ENCODE assay signal across 19 cellular contexts in the genomic region with DNA sequence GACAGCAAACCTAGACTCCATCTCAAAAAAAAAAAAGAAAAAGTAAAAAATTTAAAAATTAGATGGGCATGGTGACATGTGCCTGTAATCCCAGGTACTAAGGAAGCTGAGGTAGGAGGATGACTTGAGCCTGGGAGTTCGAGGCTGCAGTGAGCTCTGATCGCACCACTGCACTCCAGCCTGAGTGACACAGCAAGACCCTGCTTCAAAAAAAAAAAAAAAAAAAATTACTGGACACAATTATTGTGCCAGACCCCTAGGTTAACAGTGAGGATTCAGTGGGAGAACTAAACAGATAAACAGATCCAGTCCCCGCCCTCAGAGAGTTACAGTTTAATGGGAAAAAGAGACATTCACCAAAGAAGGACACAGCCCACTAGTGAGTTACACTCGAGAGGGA. TPM values are rescaled to one million over a fixed set of nuclear protein-coding genes. Genes with fewer than 3 reads are reported as not detected.
"Had no signal": no experiment of that assay in that cellular context is flagged by ENCODE, and none has a peak within 500 bp of the region (broad histone marks: within the 10 kb centered on the region; RNA-seq: fewer than 3 reads in every experiment).

No MANE protein-coding gene starts in this region.

RNA-seq across cellular contexts. Expression of a gene that starts 1.4 kb away (rescaled TPM):
- total RNA-seq: astrocyte, bronchial epithelial cell, esophagus squamous epithelium, fibroblast of villous mesenchyme, WTC11 had no signal

RNA-seq across cellular contexts. Expression of a gene that starts 31.6 kb away (rescaled TPM):
- total RNA-seq: activated CD4-positive, alpha-beta memory T cell treated with anti-CD3 and anti-CD28 coated beads, Interleukin-2, amount 10 ng/mL, durations not matched to agents 7 days and 5 days; activated CD4-positive, alpha-beta T cell treated with anti-CD3 and anti-CD28 coated beads, Interleukin-2, amount 10 ng/mL, durations not matched to agents 7 days and 5 days; activated naive CD4-positive, alpha-beta T cell treated with anti-CD3 and anti-CD28 coated beads, Interleukin-2, amount 50 U/mL, for 72 hours; activated naive CD8-positive, alpha-beta T cell treated with anti-CD3 and anti-CD28 coated beads, Interleukin-2, amount 10 ng/mL, durations not matched to agents 7 days and 5 days; activated T-cell treated with anti-CD3 and anti-CD28 coated beads, Interleukin-2, amount 50 U/mL, for 72 hours; astrocyte; bronchial epithelial cell; cardiac septum; cerebellum; dorsolateral prefrontal cortex; endodermal cell; esophagus squamous epithelium; fibroblast of lung; fibroblast of villous mesenchyme; gastroesophageal sphincter; glomerular endothelial cell; heart right ventricle; T-helper 2 cell treated with Interferon-gamma antibody and Interleukin-4, amounts not matched to agents 100 ng/mL and 5 ng/mL, for 36 hours; WTC11 had no signal
- polyA plus RNA-seq: fibroblast of lung, heart right ventricle had no signal
